Comparison of ENCODE assay signal across 24 cellular contexts in genomic region chr10:109928393-109928792, GRCh38.
"Had no signal": no experiment of that assay in that cellular context is flagged by ENCODE, and none has a peak within 500 bp of the region (broad histone marks: within the 10 kb centered on the region; RNA-seq: fewer than 3 reads in every experiment).

No MANE protein-coding gene starts in this region.

- H3K27ac ChIP-seq: adrenal gland, esophagus squamous epithelium, gastrocnemius medialis, neural progenitor cell, right lobe of liver, testis, upper lobe of left lung had no signal

- H3K9me3 Mint-ChIP-seq: activated CD4-positive, alpha-beta T cell treated with anti-CD3 and anti-CD28 coated beads, Interleukin-2, amount 10 ng/mL, durations not matched to agents 7 days and 5 days; activated naive CD4-positive, alpha-beta T cell treated with anti-CD3 and anti-CD28 coated beads, Interleukin-2, amount 50 U/mL, for 24 hours; memory B cell; naive B cell; neural progenitor cell; stimulated activated naive CD8-positive, alpha-beta T cell treated with anti-CD3 and anti-CD28 coated beads, Interleukin-15, amount 100 ng/mL, for 72 hours; T-helper 1 cell treated with Interleukin-12 subunit alpha and Interleukin-12 subunit beta and Interleukin-4 antibody, amounts not matched to agents 30 μg/mL and 1 μg/mL, for 36 hours had no signal

- H3K36me3 ChIP-seq: adrenal gland, esophagus squamous epithelium, gastrocnemius medialis, heart left ventricle, neural progenitor cell, right lobe of liver, upper lobe of left lung had no signal

- H3K27me3 ChIP-seq: adrenal gland, esophagus squamous epithelium, gastrocnemius medialis, heart left ventricle, right lobe of liver, testis, upper lobe of left lung had no signal

- H3K9me3 ChIP-seq: adrenal gland, esophagus squamous epithelium, gastrocnemius medialis, heart left ventricle, mucosa of descending colon, right lobe of liver, testis, upper lobe of left lung had no signal

- H3K27me3 Mint-ChIP-seq: activated naive CD4-positive, alpha-beta T cell treated with anti-CD3 and anti-CD28 coated beads, Interleukin-2, amount 50 U/mL, for 24 hours; stimulated activated naive CD8-positive, alpha-beta T cell treated with anti-CD3 and anti-CD28 coated beads, Interleukin-15, amount 100 ng/mL, for 72 hours had no signal

- H3K4me1 ChIP-seq: right lobe of liver had no signal

- H3K9ac ChIP-seq: neural progenitor cell had no signal

- DNase-seq: activated CD4-positive, alpha-beta T cell treated with anti-CD3 and anti-CD28 coated beads, Interleukin-2, amount 10 ng/mL, durations not matched to agents 7 days and 5 days; activated CD8-positive, alpha-beta memory T cell treated with anti-CD3 and anti-CD28 coated beads for 24 hours; activated CD8-positive, alpha-beta memory T cell treated with anti-CD3 and anti-CD28 coated beads, Interleukin-2, amount 50 U/mL, for 48 hours; activated effector memory CD4-positive, alpha-beta T cell treated with Interleukin-2 at 50 U/mL for 16 hours; activated T-cell treated with anti-CD3 and anti-CD28 coated beads, Interleukin-2, amount 50 U/mL, for 48 hours; adrenal gland; dermis blood vessel endothelial cell; effector memory CD4-positive, alpha-beta T cell; esophagus squamous epithelium; gastrocnemius medialis; heart left ventricle; mucosa of descending colon; naive B cell; right lobe of liver; stimulated activated CD4-positive, alpha-beta T cell treated with anti-CD3 and anti-CD28 coated beads, Interleukin-4, amount 100 ng/mL, for 1 hour; stimulated activated naive CD8-positive, alpha-beta T cell treated with anti-CD3 and anti-CD28 coated beads, Interleukin-15, amount 100 ng/mL, for 72 hours; testis; upper lobe of left lung had no signal

- H3K4me3 Mint-ChIP-seq: activated CD4-positive, alpha-beta T cell treated with anti-CD3 and anti-CD28 coated beads, Interleukin-2, amount 10 ng/mL, durations not matched to agents 7 days and 5 days; activated naive CD4-positive, alpha-beta T cell treated with anti-CD3 and anti-CD28 coated beads, Interleukin-2, amount 50 U/mL, for 24 hours; memory B cell; naive B cell; neural progenitor cell; stimulated activated naive CD8-positive, alpha-beta T cell treated with anti-CD3 and anti-CD28 coated beads, Interleukin-15, amount 100 ng/mL, for 72 hours; T-helper 1 cell treated with Interleukin-12 subunit alpha and Interleukin-12 subunit beta and Interleukin-4 antibody, amounts not matched to agents 30 μg/mL and 1 μg/mL, for 36 hours had no signal

- H3K4me2 ChIP-seq: neural progenitor cell, smooth muscle cell had no signal

- H3K27ac Mint-ChIP-seq: activated CD4-positive, alpha-beta T cell treated with anti-CD3 and anti-CD28 coated beads, Interleukin-2, amount 10 ng/mL, durations not matched to agents 7 days and 5 days; activated naive CD4-positive, alpha-beta T cell treated with anti-CD3 and anti-CD28 coated beads, Interleukin-2, amount 50 U/mL, for 24 hours; memory B cell; neural progenitor cell; stimulated activated naive CD8-positive, alpha-beta T cell treated with anti-CD3 and anti-CD28 coated beads, Interleukin-15, amount 100 ng/mL, for 72 hours; T-helper 1 cell treated with Interleukin-12 subunit alpha and Interleukin-12 subunit beta and Interleukin-4 antibody, amounts not matched to agents 30 μg/mL and 1 μg/mL, for 36 hours had no signal

- ATAC-seq: activated CD4-positive, CD25-positive, alpha-beta regulatory T cell treated with anti-CD3 and anti-CD28 coated beads, Interleukin-2, amount 50 U/mL, for 24 hours; gastrocnemius medialis; heart left ventricle; mucosa of descending colon; right lobe of liver; stimulated activated naive CD8-positive, alpha-beta T cell treated with anti-CD3 and anti-CD28 coated beads, Interleukin-15, amount 100 ng/mL, for 72 hours had no signal

- H3K36me3 Mint-ChIP-seq: activated naive CD4-positive, alpha-beta T cell treated with anti-CD3 and anti-CD28 coated beads, Interleukin-2, amount 50 U/mL, for 24 hours; memory B cell; naive B cell; neural progenitor cell had no signal

- H3K4me3 ChIP-seq: adrenal gland, esophagus squamous epithelium, gastrocnemius medialis, heart left ventricle, mucosa of descending colon, neural progenitor cell, right lobe of liver, smooth muscle cell, testis, upper lobe of left lung had no signal

- H2AFZ ChIP-seq: neural progenitor cell had no signal
